ENCODE assay signal across 18 cellular contexts in the genomic region with DNA sequence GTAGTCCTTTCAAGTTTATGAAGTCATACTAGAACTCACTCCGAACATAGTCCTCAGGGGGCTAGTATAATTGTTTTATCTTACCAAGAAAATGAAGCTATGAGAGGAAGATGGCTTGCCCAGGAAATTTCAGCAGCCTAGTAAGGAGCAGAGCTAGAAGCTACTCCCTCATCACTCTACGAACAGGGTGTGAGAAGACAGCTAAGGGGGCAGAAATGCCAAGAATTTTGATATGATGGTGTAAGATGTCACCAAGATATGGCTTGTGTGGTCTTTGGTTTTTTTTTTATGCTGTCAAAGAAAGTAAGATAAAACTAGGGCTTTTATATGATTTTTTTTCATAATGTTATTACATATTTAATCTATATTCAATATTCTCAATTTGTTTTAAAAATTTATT. TPM values are rescaled to one million over a fixed set of nuclear protein-coding genes. Genes with fewer than 3 reads are reported as not detected.
A peak's percentile ranks its signal among the peaks of the same experiment; 100 is the strongest.
DNase-seq lines count a peak whose midpoint lies in the region; ATAC-seq, FAIRE-seq and TF ChIP-seq lines count a peak whose summit lies in the region.
"Had no signal": no experiment of that assay in that cellular context is flagged by ENCODE, and none has a peak within 500 bp of the region (broad histone marks: within the 10 kb centered on the region; RNA-seq: fewer than 3 reads in every experiment).

No MANE protein-coding gene starts in this region.

- no peak overlapping the region for H3K27ac ChIP-seq in effector memory CD4-positive, alpha-beta T cell (ENCODE audit: insufficient read depth, low read length, poor library complexity, severe bottlenecking)
- H3K27ac ChIP-seq: C4-2B, GM23248 had no signal

- H3K36me3 ChIP-seq in effector memory CD4-positive, alpha-beta T cell (ENCODE audit: control insufficient read depth, insufficient read depth, low read length): no peaks in the 10 kb centered on the region

- H3K4me3 ChIP-seq in effector memory CD4-positive, alpha-beta T cell (ENCODE audit: insufficient read depth, low read depth, low read length, poor library complexity, severe bottlenecking): no peak overlapping the region
- H3K4me3 ChIP-seq: GM23248, HAP-1, K562 had no signal

- ATAC-seq in sciatic nerve (peak; percentile 68), GM21515 (IDR thresholded peaks at IDR 0.05; ENCODE audit: unreplicated experiment) (no peak)
- ATAC-seq: K562 had no signal

- CTCF ChIA-PET in GM10248 (lab: Yijun Ruan, JAX): interaction anchor here (1.9 kb wide), 1 partner anchor 10 kb away, joined by 4 read pairs; no protein-coding TSS in a partner anchor

- no peak for FAIRE-seq in HTR-8/SVneo (lab: Jason Lieb, UNC)
- FAIRE-seq: A204.1, D721Med, K562 had no signal

- in situ Hi-C loops in ACHN (cut with HindIII; ENCODE audit: low pct_ligation_motif_present, low pct_unique_long_range_greater_than_20kb, low sequenced_read_pairs): no loop called here

- no peaks in the 10 kb centered on the region for H3K9me3 ChIP-seq in effector memory CD4-positive, alpha-beta T cell (ENCODE audit: control insufficient read depth, low read length)
- H3K9me3 ChIP-seq: Caco-2, HAP-1 had no signal

- H3K27me3 ChIP-seq in effector memory CD4-positive, alpha-beta T cell (replicated peaks; ENCODE audit: control insufficient read depth, insufficient read depth, low read length, poor library complexity, severe bottlenecking): no peaks in the 10 kb centered on the region

- no peak for TF ChIP-seq CTCF in GM10248 (IDR thresholded peaks at IDR 0.05; ENCODE audit: control extremely low read depth, extremely low read depth, low read depth, missing control alignments)

- POLR2A ChIA-PET in GM10248 (lab: Yijun Ruan, JAX): no interaction called here

- intact Hi-C loops in sciatic nerve (cut with DNase I): no loop called here

- H3K4me1 ChIP-seq in effector memory CD4-positive, alpha-beta T cell (ENCODE audit: control insufficient read depth, insufficient read depth, low read length, poor library complexity, severe bottlenecking): no peaks in the 10 kb centered on the region
- H3K4me1 ChIP-seq: Caco-2 had no signal

- peak; percentile 24 for DNase-seq in HTR-8/SVneo (ENCODE audit: insufficient read length, low spot score)
- DNase-seq in NCI-H460 (ENCODE audit: extremely low read depth, low read depth): peak; percentile 6
- DNase-seq in sciatic nerve (ENCODE audit: low spot score): no peak
- no peak for DNase-seq in GM10248 (ENCODE audit: extremely low spot score)
- DNase-seq in effector memory CD4-positive, alpha-beta T cell: no peak
- DNase-seq in ACHN: no peak
- DNase-seq: AML-193; Caco-2; CD4-positive, alpha-beta T cell; GDM1; GM23248; IMR-90 had no signal

RNA-seq across cellular contexts. Expression of a gene that starts 47.6 kb away (rescaled TPM):
- total RNA-seq in NCI-H460 (2014; rRNA removed; shearing (Covaris generic)): 24.6 and 34.6 TPM in 2 replicates
- polyA plus RNA-seq in NCI-H460 (2014; cell fraction: nucleus; rRNA removed): 5.7 and 7.3 TPM in 2 replicates
- total RNA-seq in sciatic nerve: 100 TPM
- total RNA-seq: CD4-positive, alpha-beta T cell had no signal

Comparison
In these comparisons a context has a peak if more than half of its experiments do, and no peak if none do; other contexts are left out.
1. DNase-seq: peak in HTR-8/SVneo (single experiment) and NCI-H460 (single experiment); none in sciatic nerve (single experiment), GM10248 (single experiment), effector memory CD4-positive, alpha-beta T cell (0 of 3) and ACHN (single experiment).